ENCODE assay signal across 18 cellular contexts in genomic region chr1:215474940-215475339, GRCh38.
A peak's percentile ranks its signal among the peaks of the same experiment; 100 is the strongest.
DNase-seq lines count a peak whose midpoint lies in the region; ATAC-seq, FAIRE-seq and TF ChIP-seq lines count a peak whose summit lies in the region.
"Had no signal": no experiment of that assay in that cellular context is flagged by ENCODE, and none has a peak within 500 bp of the region (broad histone marks: within the 10 kb centered on the region; RNA-seq: fewer than 3 reads in every experiment).

No MANE protein-coding gene starts in this region.

- no peak for ATAC-seq in GM21447 (IDR thresholded peaks at IDR 0.05; ENCODE audit: unreplicated experiment)
- ATAC-seq: HCT116, Right ventricle myocardium inferior had no signal

- peaks cover 49% of the 10 kb centered on the region for H3K4me1 Mint-ChIP-seq in HFFc6 (ENCODE audit: low read depth)
- H3K4me1 Mint-ChIP-seq: B cell; CD4-positive, CD25-positive, alpha-beta regulatory T cell had no signal

- H3K4me3 Mint-ChIP-seq in HFFc6, result no peak overlapping the region
- H3K4me3 Mint-ChIP-seq: B cell; CD4-positive, CD25-positive, alpha-beta regulatory T cell had no signal

- TF ChIP-seq CTCF in HFFc6 (IDR thresholded peaks at IDR 0.05), result no peak

- no peak for FAIRE-seq in HTR-8/SVneo (lab: Jason Lieb, UNC)

- no peaks in the 10 kb centered on the region for H3K27me3 ChIP-seq in skeletal muscle satellite cell (ENCODE audit: control insufficient read depth, insufficient read depth, low read length)

- H3K4me1 ChIP-seq in skeletal muscle satellite cell (ENCODE audit: control insufficient read depth, insufficient read depth, low read length), result peaks cover 39% of the 10 kb centered on the region
- H3K4me1 ChIP-seq: Caco-2 had no signal

- DNase-seq in HFFc6 (no peak), RPMI7951 (ENCODE audit: low read depth) (peak; percentile 24), head of caudate nucleus (peak in 37 of 42 donors; percentile 3 to 73 (median 26)), HUDEP-2 (lab: John Stamatoyannopoulos, UW; ENCODE audit: unreplicated experiment in 76 of 76) (no peak), HTR-8/SVneo (ENCODE audit: insufficient read length, low spot score) (no peak)
- DNase-seq: Caco-2; CD4-positive, CD25-positive, alpha-beta regulatory T cell; DMS153; NCI-H1436; NCI-H2029; NCI-H2171; NCI-H446 treated with DMSO at 0.1 percent for 48 hours; NK-92 treated with Interleukin-12 subunit alpha and Interleukin-12 subunit beta, amount 100 ng/mL, for 24 hours had no signal

- intact Hi-C loops in head of caudate nucleus (cut with DNase I), result no loop called here

- H3K4me2 ChIP-seq in skeletal muscle satellite cell (ENCODE audit: low read length), result no peak overlapping the region

- H3K36me3 ChIP-seq in skeletal muscle satellite cell (ENCODE audit: insufficient read depth, low read length), result no peaks in the 10 kb centered on the region

- peak overlapping the region; percentile 81 for H3K27ac Mint-ChIP-seq in HFFc6
- H3K27ac Mint-ChIP-seq: B cell; CD4-positive, CD25-positive, alpha-beta regulatory T cell had no signal

- H3K27me3 Mint-ChIP-seq in HFFc6 (ENCODE audit: insufficient read depth), result peaks cover 2% of the 10 kb centered on the region; the same call in 1 of the 2 replicates
- H3K27me3 Mint-ChIP-seq: B cell; CD4-positive, CD25-positive, alpha-beta regulatory T cell had no signal

- H3K36me3 Mint-ChIP-seq in HFFc6 (ENCODE audit: low read depth), result peaks cover 8% of the 10 kb centered on the region; the same call in 1 of the 2 replicates
- H3K36me3 Mint-ChIP-seq: CD4-positive, CD25-positive, alpha-beta regulatory T cell had no signal

- no peak overlapping the region for H3K4me3 ChIP-seq in skeletal muscle satellite cell (ENCODE audit: low read length)

- H3K9ac ChIP-seq in skeletal muscle satellite cell (ENCODE audit: low read depth, low read length), result peak overlapping the region; percentile 14

- peaks cover 19% of the 10 kb centered on the region for H3K9me3 Mint-ChIP-seq in HFFc6

- H3K9me3 ChIP-seq in skeletal muscle satellite cell (replicated peaks; ENCODE audit: low read length), result no peaks in the 10 kb centered on the region
- H3K9me3 ChIP-seq: Caco-2 had no signal

Comparison
In these comparisons a context has a peak if more than half of its experiments do, and no peak if none do; other contexts are left out.
1. DNase-seq: peak in RPMI7951 (single experiment) and head of caudate nucleus (37 of 42); none in HFFc6 (single experiment), HUDEP-2 (0 of 76) and HTR-8/SVneo (single experiment).